In the genomic region with DNA sequence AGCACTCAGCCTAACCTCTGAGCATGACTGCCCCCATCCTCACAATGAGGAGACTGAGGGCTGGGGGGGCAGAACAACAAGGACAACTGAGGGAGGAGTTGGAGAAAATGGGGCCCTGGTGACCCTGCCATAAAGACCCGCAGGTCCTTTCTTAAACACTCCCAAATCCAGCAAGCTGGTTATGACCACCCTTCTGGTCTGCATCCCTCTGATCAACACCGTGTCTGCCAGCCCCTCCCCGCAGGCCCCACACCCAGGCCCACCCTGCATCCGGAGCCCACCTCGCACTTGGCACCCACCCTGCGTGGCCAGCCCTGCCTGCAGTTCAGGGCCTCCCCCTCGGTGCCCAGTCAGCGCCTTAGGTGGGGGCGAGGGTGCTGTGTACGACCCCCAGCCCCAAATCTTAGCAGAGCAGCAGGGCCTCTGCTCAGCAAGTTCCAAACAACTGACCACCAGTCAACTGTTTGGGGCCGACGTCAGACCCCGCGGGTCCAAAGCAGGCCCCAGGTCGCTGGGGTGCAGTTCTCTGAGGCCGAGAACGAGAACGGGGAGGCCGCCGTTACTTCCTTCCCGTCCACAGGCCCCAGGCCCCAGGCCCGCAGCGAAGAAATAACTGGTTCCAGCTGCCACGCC, we compare ENCODE assay signal across 9 cellular contexts. TPM values are rescaled to one million over a fixed set of nuclear protein-coding genes. Genes with fewer than 3 reads are reported as not detected.
DNase-seq lines count a peak whose midpoint lies in the region; ATAC-seq, FAIRE-seq and TF ChIP-seq lines count a peak whose summit lies in the region.
"Had no signal": no experiment of that assay in that cellular context is flagged by ENCODE, and none has a peak within 500 bp of the region (broad histone marks: within the 10 kb centered on the region; RNA-seq: fewer than 3 reads in every experiment).

No MANE protein-coding gene starts in this region.

- no peaks in the 10 kb centered on the region for H3K36me3 ChIP-seq in bronchial epithelial cell (ENCODE audit: control insufficient read depth, insufficient read depth, low read length)
- H3K36me3 ChIP-seq in mucosa of descending colon (ENCODE audit: low read depth) = no peaks in the 10 kb centered on the region

- no peaks in the 10 kb centered on the region for H3K9me3 ChIP-seq in mucosa of descending colon

- DNase-seq in bronchial epithelial cell (ENCODE audit: low read depth) (no peak), mucosa of descending colon (peak in 1 of 3 donors; percentile 69), DMS53 (lab: John Stamatoyannopoulos, UW) (no peak)

- ATAC-seq in GM18517 (IDR thresholded peaks at IDR 0.05; ENCODE audit: unreplicated experiment) (peak; percentile 38), HG03135 (IDR thresholded peaks at IDR 0.05; ENCODE audit: unreplicated experiment) (peak; percentile 24), mucosa of descending colon (no peak), GM21360 (IDR thresholded peaks at IDR 0.05; ENCODE audit: unreplicated experiment) (no peak), GM18868 (IDR thresholded peaks at IDR 0.05; ENCODE audit: unreplicated experiment) (no peak), HG02884 (IDR thresholded peaks at IDR 0.05; ENCODE audit: unreplicated experiment) (no peak)

- no peak for TF ChIP-seq CTCF in bronchial epithelial cell (IDR thresholded peaks at IDR 0.05; ENCODE audit: insufficient read depth, low read length, severe bottlenecking)
- no peak for TF ChIP-seq CTCF in mucosa of descending colon (IDR thresholded peaks at IDR 0.05)

- FAIRE-seq in bronchial epithelial cell (lab: Jason Lieb, UNC) = no peak
- FAIRE-seq: TTC549 had no signal

- H3K4me1 ChIP-seq in mucosa of descending colon (ENCODE audit: low read depth) = peaks cover 37% of the 10 kb centered on the region

- intact Hi-C loops in mucosa of descending colon (cut with DNase I, micrococcal nuclease) = no loop called here

- H3K27me3 ChIP-seq in bronchial epithelial cell (ENCODE audit: control insufficient read depth, insufficient read depth, low read length) = peaks cover 7% of the 10 kb centered on the region

- H3K4me3 ChIP-seq in bronchial epithelial cell (ENCODE audit: low read depth, low read length) = peak overlapping the region; percentile 46
- H3K4me3 ChIP-seq in mucosa of descending colon = peak overlapping the region; percentile 47

RNA-seq across cellular contexts. Expression of gene ACSS1, which starts 1.2 kb away (rescaled TPM):
- total RNA-seq in bronchial epithelial cell (0.64 and 1.8 TPM in 2 replicates), mucosa of descending colon (10 to 100 TPM; 29.8 to 37.9 (median 36.9) TPM)

RNA-seq across cellular contexts. Expression of gene VSX1, which starts 25.2 kb away (rescaled TPM):
- total RNA-seq in bronchial epithelial cell (not detected in 2 replicates), mucosa of descending colon (under 1 TPM in 1 of 3 donors, not detected in 2; 0.22 TPM)

Comparison
In these comparisons a context has a peak if more than half of its experiments do, and no peak if none do; other contexts are left out.
1. ATAC-seq: peak in GM18517 (single experiment) and HG03135 (single experiment); none in mucosa of descending colon (single experiment), GM21360 (single experiment), GM18868 (single experiment) and HG02884 (single experiment).
2. RNA of gene ACSS1, which starts 1.2 kb away (total RNA-seq): 29.8 to 37.9 TPM in mucosa of descending colon; 0.64 to 1.8 TPM in bronchial epithelial cell; every median in the first group is over 10 times any median in the second.